In the genomic region with DNA sequence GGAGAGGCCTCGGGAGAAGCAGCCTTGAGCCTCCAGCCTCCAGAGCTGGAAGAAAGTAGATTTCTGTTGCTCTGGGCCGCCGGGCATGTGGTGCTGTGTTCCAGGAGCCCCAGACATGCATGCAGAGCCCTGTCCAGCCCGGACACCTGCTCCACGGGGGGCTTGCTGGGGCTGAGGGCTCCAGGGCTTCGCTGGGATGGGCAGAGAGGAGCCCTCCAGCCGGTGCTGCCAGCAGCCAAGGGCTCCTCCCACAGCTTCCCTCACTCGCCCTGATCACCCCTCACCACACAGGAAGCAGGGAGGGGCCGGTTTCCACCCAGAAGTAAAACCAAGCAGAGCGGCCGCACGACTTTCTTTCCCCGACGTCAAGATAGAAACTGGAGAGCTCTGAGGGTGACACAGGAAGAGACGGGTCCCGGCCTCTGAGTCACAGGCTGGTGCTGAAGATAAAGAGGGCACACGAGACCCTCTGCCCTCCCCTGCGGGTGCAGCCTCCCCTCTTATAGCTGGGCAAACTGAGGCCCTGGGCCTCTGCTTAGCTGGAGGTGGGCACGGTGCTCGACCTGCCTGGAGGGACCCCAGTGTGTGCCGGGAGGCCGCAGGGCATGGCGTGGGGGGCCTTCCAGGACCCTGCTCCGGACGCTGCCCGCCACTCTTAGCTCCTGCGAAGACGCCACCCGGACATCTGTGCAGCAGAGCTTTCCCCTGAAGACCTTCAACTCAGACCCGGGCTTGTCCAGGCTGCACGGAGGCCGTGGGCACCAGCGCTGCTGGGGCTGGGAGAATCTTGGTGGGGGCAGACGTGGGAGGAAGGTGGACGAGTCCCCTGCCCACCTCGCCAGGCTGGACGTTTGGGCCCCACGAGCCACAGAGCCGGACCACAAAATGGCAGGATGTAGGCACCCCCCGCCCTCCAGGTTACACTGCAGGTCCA, we compare ENCODE assay signal across 1 cellular context.
TF ChIP-seq lines count a peak whose summit lies in the region.

No MANE protein-coding gene starts in this region.

TF ChIP-seq in HepG2, 621 proteins besides CTCF, POLR2A, EP300 and RAD21:
- TF ChIP-seq NFKB2 (CRISPR knock-in tag; IDR thresholded peaks at IDR 0.05; ENCODE audit: borderline replicate concordance) (no peak), FUBP1 (CRISPR knock-in tag; IDR thresholded peaks at IDR 0.05; ENCODE audit: borderline replicate concordance) (no peak), HNRNPUL1 (IDR thresholded peaks at IDR 0.05; ENCODE audit: low read depth, low read length) (no peak), ZNF704 (CRISPR knock-in tag; IDR thresholded peaks at IDR 0.05; ENCODE audit: borderline replicate concordance) (no peak), ASH2L (IDR thresholded peaks at IDR 0.05; ENCODE audit: insufficient read length, low read depth, low read length) (no peak), PAWR (CRISPR knock-in tag; IDR thresholded peaks at IDR 0.05; ENCODE audit: borderline replicate concordance) (no peak), ZKSCAN5 (CRISPR knock-in tag; IDR thresholded peaks at IDR 0.05) (no peak), ZBTB38 (CRISPR knock-in tag; IDR thresholded peaks at IDR 0.05) (peak; percentile 33; the same call in 1 of the 2 replicates)
TF ChIP-seq in HepG2: peak in this region for 1.
